ENCODE assay signal across 8 cellular contexts in the genomic region with DNA sequence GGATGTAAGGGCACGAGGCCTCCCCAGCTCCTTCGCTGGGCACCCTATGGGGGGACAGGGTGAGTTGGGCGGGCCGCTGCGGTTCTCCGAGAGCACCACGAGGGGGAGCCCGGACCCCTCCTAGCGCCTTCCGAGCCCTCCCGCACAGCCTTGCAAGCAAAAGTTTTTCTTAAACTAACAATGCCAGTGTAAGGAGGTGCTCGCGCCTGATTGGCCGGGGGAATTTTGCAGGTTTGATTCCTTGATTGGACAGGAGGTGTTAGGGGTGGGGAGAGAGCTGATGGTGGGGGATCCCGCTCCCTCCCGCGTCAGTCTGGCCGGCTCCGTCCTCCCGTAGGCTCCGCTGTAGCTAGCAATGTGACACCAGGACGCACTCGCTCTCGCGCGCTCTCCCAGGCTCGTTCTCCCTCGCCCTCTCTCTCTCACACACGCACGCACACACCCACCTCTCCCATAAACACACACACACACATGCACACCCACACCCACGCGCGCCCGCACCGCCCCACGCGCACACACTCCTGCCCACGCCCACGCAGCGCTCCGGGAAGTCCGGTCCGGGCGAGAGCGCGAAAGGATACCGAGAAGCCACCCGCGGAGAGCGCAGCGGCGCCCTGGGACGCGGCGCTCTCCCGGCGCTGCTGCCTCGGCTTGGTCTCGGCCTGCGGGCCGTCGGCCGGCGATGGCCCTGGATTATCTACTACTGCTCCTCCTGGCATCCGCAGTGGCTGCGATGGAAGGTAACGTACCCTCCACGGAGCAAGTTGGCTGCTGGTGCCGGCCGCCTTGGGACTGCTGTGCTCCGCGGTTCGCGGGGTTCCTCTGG. TPM values are rescaled to one million over a fixed set of nuclear protein-coding genes. Genes with fewer than 3 reads are reported as not detected.
DNase-seq lines count a peak whose midpoint lies in the region; ATAC-seq and TF ChIP-seq lines count a peak whose summit lies in the region.

A gene (plus strand): TSS at position 311 of the 826 bp plus-strand sequence.

- peak within 1 kb of the TSS; percentile 62 for H3K4me3 ChIP-seq in WERI-Rb-1 (ENCODE audit: low read depth, low read length)
- H3K4me3 ChIP-seq in kidney epithelial cell (ENCODE audit: low read depth, low read length), result peak within 1 kb of the TSS; percentile 75

- ATAC-seq in GM18907 (IDR thresholded peaks at IDR 0.05; ENCODE audit: unreplicated experiment), result peak; percentile 83
- peak; percentile 77 for ATAC-seq in HG03103 (IDR thresholded peaks at IDR 0.05; ENCODE audit: low read depth, unreplicated experiment)

- no peak within 1 kb of the TSS for H3K27ac ChIP-seq in WERI-Rb-1

- TF ChIP-seq CTCF in WERI-Rb-1 (IDR thresholded peaks at IDR 0.05; ENCODE audit: low read depth, low read length) (peak; percentile 90), kidney epithelial cell (IDR thresholded peaks at IDR 0.05; ENCODE audit: insufficient read depth, low read length, poor library complexity, severe bottlenecking) (peak; percentile 97)

- no peaks in the 10 kb centered on the region for H3K9me3 ChIP-seq in WERI-Rb-1 (ENCODE audit: severe bottlenecking)

- DNase-seq in Ammon's horn (ENCODE audit: low spot score) (peak; percentile 94), NCI-H2107 (lab: John Stamatoyannopoulos, UW) (peak; percentile 92), WERI-Rb-1 (peak; percentile 88), cerebellum (ENCODE audit: low spot score) (peak; percentile 97), kidney epithelial cell (ENCODE audit: low read depth) (peak; percentile 91)
- DNase-seq in stimulated activated CD4-positive, alpha-beta T cell treated with anti-CD3 and anti-CD28 coated beads, Interleukin-15, amount 100 ng/mL, for 24 hours, result peak; percentile 81

- H3K36me3 ChIP-seq in WERI-Rb-1 (no peaks in the 10 kb centered on the region), kidney epithelial cell (ENCODE audit: control insufficient read depth, insufficient read depth, low read length) (no peaks in the 10 kb centered on the region)

- H3K27me3 ChIP-seq in WERI-Rb-1 (ENCODE audit: insufficient read depth, low read depth, severe bottlenecking), result peaks cover 17% of the 10 kb centered on the region
- H3K27me3 ChIP-seq in kidney epithelial cell (ENCODE audit: control insufficient read depth, insufficient read depth, low read length), result peaks cover 11% of the 10 kb centered on the region

RNA-seq across cellular contexts. Expression of the gene that starts here (rescaled TPM):
- total RNA-seq in cerebellum (25.0 TPM), kidney epithelial cell (10.8 and 13.3 TPM in 2 replicates)
